1 cellular context compared by ENCODE assay signal in the genomic region with DNA sequence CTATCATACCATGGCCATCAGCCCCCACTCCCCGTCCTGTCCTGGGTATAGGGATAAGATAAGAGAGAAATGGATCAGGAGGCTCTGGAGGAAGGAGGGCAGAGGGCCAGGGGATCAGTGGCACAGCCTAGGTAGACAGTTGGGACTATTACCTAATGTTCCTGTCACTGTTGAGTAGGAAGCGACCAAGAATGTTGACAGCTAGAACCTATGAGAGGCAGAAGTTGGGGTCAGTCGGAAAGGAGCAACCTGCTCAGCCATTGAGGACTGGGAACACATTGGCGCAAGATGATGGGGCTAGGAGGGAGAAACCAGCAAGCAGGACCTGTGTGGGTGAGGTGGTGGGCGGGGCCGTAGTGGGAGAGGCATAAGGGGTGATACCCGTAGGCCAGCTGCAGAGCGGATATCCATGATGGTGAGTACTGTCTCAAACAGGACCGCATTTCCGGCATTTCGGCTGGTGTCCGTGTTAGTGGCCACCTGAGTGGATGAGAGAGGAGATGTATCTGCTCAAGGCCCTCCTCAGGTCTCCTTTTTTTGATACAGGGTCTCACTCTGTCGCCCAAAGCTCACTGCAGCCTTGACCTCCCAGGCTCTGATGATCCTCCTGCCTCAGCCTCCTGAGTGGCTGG.
TF ChIP-seq lines count a peak whose summit lies in the region.

No MANE protein-coding gene starts in this region.

TF ChIP-seq in HepG2, 621 proteins besides CTCF, POLR2A, EP300 and RAD21 (continued from another document and continues in another):
- TF ChIP-seq, protein P1, sequence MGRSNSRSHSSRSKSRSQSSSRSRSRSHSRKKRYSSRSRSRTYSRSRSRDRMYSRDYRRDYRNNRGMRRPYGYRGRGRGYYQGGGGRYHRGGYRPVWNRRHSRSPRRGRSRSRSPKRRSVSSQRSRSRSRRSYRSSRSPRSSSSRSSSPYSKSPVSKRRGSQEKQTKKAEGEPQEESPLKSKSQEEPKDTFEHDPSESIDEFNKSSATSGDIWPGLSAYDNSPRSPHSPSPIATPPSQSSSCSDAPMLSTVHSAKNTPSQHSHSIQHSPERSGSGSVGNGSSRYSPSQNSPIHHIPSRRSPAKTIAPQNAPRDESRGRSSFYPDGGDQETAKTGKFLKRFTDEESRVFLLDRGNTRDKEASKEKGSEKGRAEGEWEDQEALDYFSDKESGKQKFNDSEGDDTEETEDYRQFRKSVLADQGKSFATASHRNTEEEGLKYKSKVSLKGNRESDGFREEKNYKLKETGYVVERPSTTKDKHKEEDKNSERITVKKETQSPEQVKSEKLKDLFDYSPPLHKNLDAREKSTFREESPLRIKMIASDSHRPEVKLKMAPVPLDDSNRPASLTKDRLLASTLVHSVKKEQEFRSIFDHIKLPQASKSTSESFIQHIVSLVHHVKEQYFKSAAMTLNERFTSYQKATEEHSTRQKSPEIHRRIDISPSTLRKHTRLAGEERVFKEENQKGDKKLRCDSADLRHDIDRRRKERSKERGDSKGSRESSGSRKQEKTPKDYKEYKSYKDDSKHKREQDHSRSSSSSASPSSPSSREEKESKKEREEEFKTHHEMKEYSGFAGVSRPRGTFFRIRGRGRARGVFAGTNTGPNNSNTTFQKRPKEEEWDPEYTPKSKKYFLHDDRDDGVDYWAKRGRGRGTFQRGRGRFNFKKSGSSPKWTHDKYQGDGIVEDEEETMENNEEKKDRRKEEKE (IDR thresholded peaks at IDR 0.05): no peak
- no peak for TF ChIP-seq NR2C2 (CRISPR knock-in tag; IDR thresholded peaks at IDR 0.05; ENCODE audit: borderline replicate concordance)
- 0 out of 2 replicates have a peak, but pooled peaks have one; percentile 19 for TF ChIP-seq ZNF891 (CRISPR knock-in tag; IDR thresholded peaks at IDR 0.05)
- TF ChIP-seq TCF7L2 (IDR thresholded peaks at IDR 0.05; ENCODE audit: low read depth, low read length): no peak
- no peak for TF ChIP-seq ZNF549 (CRISPR knock-in tag; IDR thresholded peaks at IDR 0.05)
- TF ChIP-seq FOXC1 (CRISPR knock-in tag; IDR thresholded peaks at IDR 0.05; ENCODE audit: borderline replicate concordance): no peak; the same call in 1 of the 2 replicates
- peak; percentile 39; the same call in 1 of the 2 replicates for TF ChIP-seq ZNF143 (CRISPR knock-in tag; IDR thresholded peaks at IDR 0.05)
- TF ChIP-seq, protein P2, sequence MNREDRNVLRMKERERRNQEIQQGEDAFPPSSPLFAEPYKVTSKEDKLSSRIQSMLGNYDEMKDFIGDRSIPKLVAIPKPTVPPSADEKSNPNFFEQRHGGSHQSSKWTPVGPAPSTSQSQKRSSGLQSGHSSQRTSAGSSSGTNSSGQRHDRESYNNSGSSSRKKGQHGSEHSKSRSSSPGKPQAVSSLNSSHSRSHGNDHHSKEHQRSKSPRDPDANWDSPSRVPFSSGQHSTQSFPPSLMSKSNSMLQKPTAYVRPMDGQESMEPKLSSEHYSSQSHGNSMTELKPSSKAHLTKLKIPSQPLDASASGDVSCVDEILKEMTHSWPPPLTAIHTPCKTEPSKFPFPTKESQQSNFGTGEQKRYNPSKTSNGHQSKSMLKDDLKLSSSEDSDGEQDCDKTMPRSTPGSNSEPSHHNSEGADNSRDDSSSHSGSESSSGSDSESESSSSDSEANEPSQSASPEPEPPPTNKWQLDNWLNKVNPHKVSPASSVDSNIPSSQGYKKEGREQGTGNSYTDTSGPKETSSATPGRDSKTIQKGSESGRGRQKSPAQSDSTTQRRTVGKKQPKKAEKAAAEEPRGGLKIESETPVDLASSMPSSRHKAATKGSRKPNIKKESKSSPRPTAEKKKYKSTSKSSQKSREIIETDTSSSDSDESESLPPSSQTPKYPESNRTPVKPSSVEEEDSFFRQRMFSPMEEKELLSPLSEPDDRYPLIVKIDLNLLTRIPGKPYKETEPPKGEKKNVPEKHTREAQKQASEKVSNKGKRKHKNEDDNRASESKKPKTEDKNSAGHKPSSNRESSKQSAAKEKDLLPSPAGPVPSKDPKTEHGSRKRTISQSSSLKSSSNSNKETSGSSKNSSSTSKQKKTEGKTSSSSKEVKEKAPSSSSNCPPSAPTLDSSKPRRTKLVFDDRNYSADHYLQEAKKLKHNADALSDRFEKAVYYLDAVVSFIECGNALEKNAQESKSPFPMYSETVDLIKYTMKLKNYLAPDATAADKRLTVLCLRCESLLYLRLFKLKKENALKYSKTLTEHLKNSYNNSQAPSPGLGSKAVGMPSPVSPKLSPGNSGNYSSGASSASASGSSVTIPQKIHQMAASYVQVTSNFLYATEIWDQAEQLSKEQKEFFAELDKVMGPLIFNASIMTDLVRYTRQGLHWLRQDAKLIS (CRISPR knock-in tag; IDR thresholded peaks at IDR 0.05): no peak
- TF ChIP-seq, protein P3, sequence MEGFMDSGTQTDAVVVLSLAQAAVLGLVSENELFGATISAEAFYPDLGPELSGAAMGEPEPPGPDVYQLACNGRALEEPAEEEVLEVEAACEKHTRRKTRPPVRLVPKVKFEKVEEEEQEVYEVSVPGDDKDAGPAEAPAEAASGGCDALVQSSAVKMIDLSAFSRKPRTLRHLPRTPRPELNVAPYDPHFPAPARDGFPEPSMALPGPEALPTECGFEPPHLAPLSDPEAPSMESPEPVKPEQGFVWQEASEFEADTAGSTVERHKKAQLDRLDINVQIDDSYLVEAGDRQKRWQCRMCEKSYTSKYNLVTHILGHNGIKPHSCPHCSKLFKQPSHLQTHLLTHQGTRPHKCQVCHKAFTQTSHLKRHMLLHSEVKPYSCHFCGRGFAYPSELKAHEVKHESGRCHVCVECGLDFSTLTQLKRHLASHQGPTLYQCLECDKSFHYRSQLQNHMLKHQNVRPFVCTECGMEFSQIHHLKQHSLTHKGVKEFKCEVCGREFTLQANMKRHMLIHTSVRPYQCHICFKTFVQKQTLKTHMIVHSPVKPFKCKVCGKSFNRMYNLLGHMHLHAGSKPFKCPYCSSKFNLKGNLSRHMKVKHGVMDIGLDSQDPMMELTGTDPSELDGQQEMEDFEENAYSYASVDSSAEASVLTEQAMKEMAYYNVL (CRISPR knock-in tag; IDR thresholded peaks at IDR 0.05; ENCODE audit: borderline replicate concordance): no peak
- TF ChIP-seq MIER3 (CRISPR knock-in tag; IDR thresholded peaks at IDR 0.05; ENCODE audit: borderline replicate concordance): no peak
- TF ChIP-seq, protein P4, sequence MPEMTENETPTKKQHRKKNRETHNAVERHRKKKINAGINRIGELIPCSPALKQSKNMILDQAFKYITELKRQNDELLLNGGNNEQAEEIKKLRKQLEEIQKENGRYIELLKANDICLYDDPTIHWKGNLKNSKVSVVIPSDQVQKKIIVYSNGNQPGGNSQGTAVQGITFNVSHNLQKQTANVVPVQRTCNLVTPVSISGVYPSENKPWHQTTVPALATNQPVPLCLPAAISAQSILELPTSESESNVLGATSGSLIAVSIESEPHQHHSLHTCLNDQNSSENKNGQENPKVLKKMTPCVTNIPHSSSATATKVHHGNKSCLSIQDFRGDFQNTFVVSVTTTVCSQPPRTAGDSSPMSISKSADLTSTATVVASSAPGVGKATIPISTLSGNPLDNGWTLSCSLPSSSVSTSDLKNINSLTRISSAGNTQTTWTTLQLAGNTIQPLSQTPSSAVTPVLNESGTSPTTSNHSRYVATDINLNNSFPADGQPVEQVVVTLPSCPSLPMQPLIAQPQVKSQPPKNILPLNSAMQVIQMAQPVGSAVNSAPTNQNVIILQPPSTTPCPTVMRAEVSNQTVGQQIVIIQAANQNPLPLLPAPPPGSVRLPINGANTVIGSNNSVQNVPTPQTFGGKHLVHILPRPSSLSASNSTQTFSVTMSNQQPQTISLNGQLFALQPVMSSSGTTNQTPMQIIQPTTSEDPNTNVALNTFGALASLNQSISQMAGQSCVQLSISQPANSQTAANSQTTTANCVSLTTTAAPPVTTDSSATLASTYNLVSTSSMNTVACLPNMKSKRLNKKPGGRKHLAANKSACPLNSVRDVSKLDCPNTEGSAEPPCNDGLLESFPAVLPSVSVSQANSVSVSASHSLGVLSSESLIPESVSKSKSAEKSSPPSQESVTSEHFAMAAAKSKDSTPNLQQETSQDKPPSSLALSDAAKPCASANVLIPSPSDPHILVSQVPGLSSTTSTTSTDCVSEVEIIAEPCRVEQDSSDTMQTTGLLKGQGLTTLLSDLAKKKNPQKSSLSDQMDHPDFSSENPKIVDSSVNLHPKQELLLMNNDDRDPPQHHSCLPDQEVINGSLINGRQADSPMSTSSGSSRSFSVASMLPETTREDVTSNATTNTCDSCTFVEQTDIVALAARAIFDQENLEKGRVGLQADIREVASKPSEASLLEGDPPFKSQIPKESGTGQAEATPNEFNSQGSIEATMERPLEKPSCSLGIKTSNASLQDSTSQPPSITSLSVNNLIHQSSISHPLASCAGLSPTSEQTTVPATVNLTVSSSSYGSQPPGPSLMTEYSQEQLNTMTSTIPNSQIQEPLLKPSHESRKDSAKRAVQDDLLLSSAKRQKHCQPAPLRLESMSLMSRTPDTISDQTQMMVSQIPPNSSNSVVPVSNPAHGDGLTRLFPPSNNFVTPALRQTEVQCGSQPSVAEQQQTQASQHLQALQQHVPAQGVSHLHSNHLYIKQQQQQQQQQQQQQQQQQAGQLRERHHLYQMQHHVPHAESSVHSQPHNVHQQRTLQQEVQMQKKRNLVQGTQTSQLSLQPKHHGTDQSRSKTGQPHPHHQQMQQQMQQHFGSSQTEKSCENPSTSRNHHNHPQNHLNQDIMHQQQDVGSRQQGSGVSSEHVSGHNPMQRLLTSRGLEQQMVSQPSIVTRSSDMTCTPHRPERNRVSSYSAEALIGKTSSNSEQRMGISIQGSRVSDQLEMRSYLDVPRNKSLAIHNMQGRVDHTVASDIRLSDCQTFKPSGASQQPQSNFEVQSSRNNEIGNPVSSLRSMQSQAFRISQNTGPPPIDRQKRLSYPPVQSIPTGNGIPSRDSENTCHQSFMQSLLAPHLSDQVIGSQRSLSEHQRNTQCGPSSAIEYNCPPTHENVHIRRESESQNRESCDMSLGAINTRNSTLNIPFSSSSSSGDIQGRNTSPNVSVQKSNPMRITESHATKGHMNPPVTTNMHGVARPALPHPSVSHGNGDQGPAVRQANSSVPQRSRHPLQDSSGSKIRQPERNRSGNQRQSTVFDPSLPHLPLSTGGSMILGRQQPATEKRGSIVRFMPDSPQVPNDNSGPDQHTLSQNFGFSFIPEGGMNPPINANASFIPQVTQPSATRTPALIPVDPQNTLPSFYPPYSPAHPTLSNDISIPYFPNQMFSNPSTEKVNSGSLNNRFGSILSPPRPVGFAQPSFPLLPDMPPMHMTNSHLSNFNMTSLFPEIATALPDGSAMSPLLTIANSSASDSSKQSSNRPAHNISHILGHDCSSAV (CRISPR knock-in tag; IDR thresholded peaks at IDR 0.05; ENCODE audit: borderline replicate concordance): no peak
- no peak for TF ChIP-seq ZNF546 (CRISPR knock-in tag; conservative IDR thresholded peaks at IDR 0.05)
- no peak for TF ChIP-seq ZMYM2 (CRISPR knock-in tag; IDR thresholded peaks at IDR 0.05)
- TF ChIP-seq ZNF484 (CRISPR knock-in tag; IDR thresholded peaks at IDR 0.05; ENCODE audit: borderline replicate concordance, low read depth): no peak
- TF ChIP-seq ZNF563 (CRISPR knock-in tag; IDR thresholded peaks at IDR 0.05): 0 out of 2 replicates have a peak, but pooled peaks have one; percentile 27
- no peak for TF ChIP-seq ZNF709 (CRISPR knock-in tag; IDR thresholded peaks at IDR 0.05)
- TF ChIP-seq HDAC6 (IDR thresholded peaks at IDR 0.05; ENCODE audit: low read depth, low read length): no peak
- TF ChIP-seq, protein P5, sequence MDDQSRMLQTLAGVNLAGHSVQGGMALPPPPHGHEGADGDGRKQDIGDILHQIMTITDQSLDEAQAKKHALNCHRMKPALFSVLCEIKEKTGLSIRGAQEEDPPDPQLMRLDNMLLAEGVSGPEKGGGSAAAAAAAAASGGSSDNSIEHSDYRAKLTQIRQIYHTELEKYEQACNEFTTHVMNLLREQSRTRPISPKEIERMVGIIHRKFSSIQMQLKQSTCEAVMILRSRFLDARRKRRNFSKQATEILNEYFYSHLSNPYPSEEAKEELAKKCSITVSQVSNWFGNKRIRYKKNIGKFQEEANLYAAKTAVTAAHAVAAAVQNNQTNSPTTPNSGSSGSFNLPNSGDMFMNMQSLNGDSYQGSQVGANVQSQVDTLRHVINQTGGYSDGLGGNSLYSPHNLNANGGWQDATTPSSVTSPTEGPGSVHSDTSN (CRISPR knock-in tag; IDR thresholded peaks at IDR 0.05; ENCODE audit: borderline replicate concordance): no peak
- no peak for TF ChIP-seq MBD4 (IDR thresholded peaks at IDR 0.05; ENCODE audit: borderline replicate concordance, low read length)
- TF ChIP-seq DNMT3B (CRISPR knock-in tag; conservative IDR thresholded peaks at IDR 0.05): no peak
- TF ChIP-seq HHEX (CRISPR knock-in tag; IDR thresholded peaks at IDR 0.05): no peak
